In the genomic region with DNA sequence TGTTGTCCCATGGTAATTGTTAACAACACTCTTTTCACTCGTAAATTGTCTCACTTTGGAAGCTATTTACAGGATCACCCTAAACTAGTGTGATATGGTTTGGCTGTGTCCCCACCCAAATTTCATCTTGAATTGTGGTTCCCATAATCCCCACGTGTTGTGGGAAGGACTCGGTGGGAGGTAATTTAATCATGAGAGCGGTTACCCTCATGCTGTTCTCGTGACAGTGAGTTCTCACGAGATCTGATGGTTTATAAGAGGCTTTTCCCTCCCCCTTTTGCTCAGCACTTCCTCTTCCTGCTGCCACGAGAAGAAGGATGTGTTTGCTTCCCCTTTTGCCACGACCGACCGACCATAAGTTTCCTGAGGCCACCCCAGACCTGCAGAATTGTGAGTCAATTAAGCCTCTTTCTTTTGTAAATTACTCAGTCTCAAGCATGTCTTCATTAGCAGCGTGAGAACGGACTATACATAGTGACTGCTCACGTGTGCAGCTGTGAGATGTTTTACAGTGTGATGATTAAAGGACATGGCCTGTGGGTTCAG, we compare ENCODE assay signal across 1 cellular context.
TF ChIP-seq lines count a peak whose summit lies in the region.

No MANE protein-coding gene starts in this region.

TF ChIP-seq in HepG2, 621 proteins besides CTCF, POLR2A, EP300 and RAD21 (continued from another document and continues in another):
- no peak for TF ChIP-seq HNRNPH1 (optimal IDR thresholded peaks at IDR 0.05; ENCODE audit: low read depth, low read length)
- TF ChIP-seq ZNF232 (CRISPR knock-in tag; IDR thresholded peaks at IDR 0.05; ENCODE audit: borderline replicate concordance), result no peak
- no peak for TF ChIP-seq ZFY (CRISPR knock-in tag; IDR thresholded peaks at IDR 0.05)
- no peak for TF ChIP-seq ZNF383 (CRISPR knock-in tag; IDR thresholded peaks at IDR 0.05; ENCODE audit: borderline replicate concordance)
- TF ChIP-seq CENPX (CRISPR knock-in tag; IDR thresholded peaks at IDR 0.05), result no peak
- no peak for TF ChIP-seq ZNF550 (CRISPR knock-in tag; IDR thresholded peaks at IDR 0.05; ENCODE audit: borderline replicate concordance)
- no peak for TF ChIP-seq ZNF619 (CRISPR knock-in tag; IDR thresholded peaks at IDR 0.05)
- no peak for TF ChIP-seq ZNF136 (CRISPR knock-in tag; IDR thresholded peaks at IDR 0.05; ENCODE audit: low read depth)
- TF ChIP-seq, protein P1, sequence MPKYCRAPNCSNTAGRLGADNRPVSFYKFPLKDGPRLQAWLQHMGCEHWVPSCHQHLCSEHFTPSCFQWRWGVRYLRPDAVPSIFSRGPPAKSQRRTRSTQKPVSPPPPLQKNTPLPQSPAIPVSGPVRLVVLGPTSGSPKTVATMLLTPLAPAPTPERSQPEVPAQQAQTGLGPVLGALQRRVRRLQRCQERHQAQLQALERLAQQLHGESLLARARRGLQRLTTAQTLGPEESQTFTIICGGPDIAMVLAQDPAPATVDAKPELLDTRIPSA (CRISPR knock-in tag; IDR thresholded peaks at IDR 0.05; ENCODE audit: borderline replicate concordance), result no peak
- TF ChIP-seq ZNF558 (CRISPR knock-in tag; IDR thresholded peaks at IDR 0.05; ENCODE audit: borderline replicate concordance), result no peak
- no peak for TF ChIP-seq HES4 (CRISPR knock-in tag; IDR thresholded peaks at IDR 0.05; ENCODE audit: borderline replicate concordance)
- no peak for TF ChIP-seq FOXC1 (CRISPR knock-in tag; IDR thresholded peaks at IDR 0.05; ENCODE audit: borderline replicate concordance)
- no peak for TF ChIP-seq NRL (CRISPR knock-in tag; IDR thresholded peaks at IDR 0.05; ENCODE audit: borderline replicate concordance)
- TF ChIP-seq, protein P2, sequence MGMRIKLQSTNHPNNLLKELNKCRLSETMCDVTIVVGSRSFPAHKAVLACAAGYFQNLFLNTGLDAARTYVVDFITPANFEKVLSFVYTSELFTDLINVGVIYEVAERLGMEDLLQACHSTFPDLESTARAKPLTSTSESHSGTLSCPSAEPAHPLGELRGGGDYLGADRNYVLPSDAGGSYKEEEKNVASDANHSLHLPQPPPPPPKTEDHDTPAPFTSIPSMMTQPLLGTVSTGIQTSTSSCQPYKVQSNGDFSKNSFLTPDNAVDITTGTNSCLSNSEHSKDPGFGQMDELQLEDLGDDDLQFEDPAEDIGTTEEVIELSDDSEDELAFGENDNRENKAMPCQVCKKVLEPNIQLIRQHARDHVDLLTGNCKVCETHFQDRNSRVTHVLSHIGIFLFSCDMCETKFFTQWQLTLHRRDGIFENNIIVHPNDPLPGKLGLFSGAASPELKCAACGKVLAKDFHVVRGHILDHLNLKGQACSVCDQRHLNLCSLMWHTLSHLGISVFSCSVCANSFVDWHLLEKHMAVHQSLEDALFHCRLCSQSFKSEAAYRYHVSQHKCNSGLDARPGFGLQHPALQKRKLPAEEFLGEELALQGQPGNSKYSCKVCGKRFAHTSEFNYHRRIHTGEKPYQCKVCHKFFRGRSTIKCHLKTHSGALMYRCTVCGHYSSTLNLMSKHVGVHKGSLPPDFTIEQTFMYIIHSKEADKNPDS (CRISPR knock-in tag; IDR thresholded peaks at IDR 0.05), result no peak
- TF ChIP-seq PHB2 (IDR thresholded peaks at IDR 0.05; ENCODE audit: partially characterized antibody), result no peak
- TF ChIP-seq HOXA7 (CRISPR knock-in tag; IDR thresholded peaks at IDR 0.05), result no peak
- TF ChIP-seq, protein P3, sequence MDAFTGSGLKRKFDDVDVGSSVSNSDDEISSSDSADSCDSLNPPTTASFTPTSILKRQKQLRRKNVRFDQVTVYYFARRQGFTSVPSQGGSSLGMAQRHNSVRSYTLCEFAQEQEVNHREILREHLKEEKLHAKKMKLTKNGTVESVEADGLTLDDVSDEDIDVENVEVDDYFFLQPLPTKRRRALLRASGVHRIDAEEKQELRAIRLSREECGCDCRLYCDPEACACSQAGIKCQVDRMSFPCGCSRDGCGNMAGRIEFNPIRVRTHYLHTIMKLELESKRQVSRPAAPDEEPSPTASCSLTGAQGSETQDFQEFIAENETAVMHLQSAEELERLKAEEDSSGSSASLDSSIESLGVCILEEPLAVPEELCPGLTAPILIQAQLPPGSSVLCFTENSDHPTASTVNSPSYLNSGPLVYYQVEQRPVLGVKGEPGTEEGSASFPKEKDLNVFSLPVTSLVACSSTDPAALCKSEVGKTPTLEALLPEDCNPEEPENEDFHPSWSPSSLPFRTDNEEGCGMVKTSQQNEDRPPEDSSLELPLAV (CRISPR knock-in tag; conservative IDR thresholded peaks at IDR 0.05; ENCODE audit: low read depth), result no peak
- no peak for TF ChIP-seq GATAD2A (CRISPR knock-in tag; IDR thresholded peaks at IDR 0.05)
- TF ChIP-seq, protein P4, sequence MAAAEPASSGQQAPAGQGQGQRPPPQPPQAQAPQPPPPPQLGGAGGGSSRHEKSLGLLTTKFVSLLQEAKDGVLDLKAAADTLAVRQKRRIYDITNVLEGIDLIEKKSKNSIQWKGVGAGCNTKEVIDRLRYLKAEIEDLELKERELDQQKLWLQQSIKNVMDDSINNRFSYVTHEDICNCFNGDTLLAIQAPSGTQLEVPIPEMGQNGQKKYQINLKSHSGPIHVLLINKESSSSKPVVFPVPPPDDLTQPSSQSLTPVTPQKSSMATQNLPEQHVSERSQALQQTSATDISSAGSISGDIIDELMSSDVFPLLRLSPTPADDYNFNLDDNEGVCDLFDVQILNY (CRISPR knock-in tag; conservative IDR thresholded peaks at IDR 0.05), result no peak
- no peak for TF ChIP-seq DMAP1 (CRISPR knock-in tag; IDR thresholded peaks at IDR 0.05)
- TF ChIP-seq ZBTB38 (CRISPR knock-in tag; IDR thresholded peaks at IDR 0.05), result peak; percentile 25; the same call in 1 of the 2 replicates
- TF ChIP-seq, protein P5, sequence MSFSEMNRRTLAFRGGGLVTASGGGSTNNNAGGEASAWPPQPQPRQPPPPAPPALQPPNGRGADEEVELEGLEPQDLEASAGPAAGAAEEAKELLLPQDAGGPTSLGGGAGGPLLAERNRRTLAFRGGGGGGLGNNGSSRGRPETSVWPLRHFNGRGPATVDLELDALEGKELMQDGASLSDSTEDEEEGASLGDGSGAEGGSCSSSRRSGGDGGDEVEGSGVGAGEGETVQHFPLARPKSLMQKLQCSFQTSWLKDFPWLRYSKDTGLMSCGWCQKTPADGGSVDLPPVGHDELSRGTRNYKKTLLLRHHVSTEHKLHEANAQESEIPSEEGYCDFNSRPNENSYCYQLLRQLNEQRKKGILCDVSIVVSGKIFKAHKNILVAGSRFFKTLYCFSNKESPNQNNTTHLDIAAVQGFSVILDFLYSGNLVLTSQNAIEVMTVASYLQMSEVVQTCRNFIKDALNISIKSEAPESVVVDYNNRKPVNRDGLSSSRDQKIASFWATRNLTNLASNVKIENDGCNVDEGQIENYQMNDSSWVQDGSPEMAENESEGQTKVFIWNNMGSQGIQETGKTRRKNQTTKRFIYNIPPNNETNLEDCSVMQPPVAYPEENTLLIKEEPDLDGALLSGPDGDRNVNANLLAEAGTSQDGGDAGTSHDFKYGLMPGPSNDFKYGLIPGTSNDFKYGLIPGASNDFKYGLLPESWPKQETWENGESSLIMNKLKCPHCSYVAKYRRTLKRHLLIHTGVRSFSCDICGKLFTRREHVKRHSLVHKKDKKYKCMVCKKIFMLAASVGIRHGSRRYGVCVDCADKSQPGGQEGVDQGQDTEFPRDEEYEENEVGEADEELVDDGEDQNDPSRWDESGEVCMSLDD (CRISPR knock-in tag; IDR thresholded peaks at IDR 0.05; ENCODE audit: borderline replicate concordance), result no peak
- TF ChIP-seq, protein P6, sequence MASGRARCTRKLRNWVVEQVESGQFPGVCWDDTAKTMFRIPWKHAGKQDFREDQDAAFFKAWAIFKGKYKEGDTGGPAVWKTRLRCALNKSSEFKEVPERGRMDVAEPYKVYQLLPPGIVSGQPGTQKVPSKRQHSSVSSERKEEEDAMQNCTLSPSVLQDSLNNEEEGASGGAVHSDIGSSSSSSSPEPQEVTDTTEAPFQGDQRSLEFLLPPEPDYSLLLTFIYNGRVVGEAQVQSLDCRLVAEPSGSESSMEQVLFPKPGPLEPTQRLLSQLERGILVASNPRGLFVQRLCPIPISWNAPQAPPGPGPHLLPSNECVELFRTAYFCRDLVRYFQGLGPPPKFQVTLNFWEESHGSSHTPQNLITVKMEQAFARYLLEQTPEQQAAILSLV (CRISPR knock-in tag; IDR thresholded peaks at IDR 0.05; ENCODE audit: borderline replicate concordance), result no peak
- no peak for TF ChIP-seq FOXJ3 (CRISPR knock-in tag; IDR thresholded peaks at IDR 0.05; ENCODE audit: borderline replicate concordance)
- TF ChIP-seq, protein P7, sequence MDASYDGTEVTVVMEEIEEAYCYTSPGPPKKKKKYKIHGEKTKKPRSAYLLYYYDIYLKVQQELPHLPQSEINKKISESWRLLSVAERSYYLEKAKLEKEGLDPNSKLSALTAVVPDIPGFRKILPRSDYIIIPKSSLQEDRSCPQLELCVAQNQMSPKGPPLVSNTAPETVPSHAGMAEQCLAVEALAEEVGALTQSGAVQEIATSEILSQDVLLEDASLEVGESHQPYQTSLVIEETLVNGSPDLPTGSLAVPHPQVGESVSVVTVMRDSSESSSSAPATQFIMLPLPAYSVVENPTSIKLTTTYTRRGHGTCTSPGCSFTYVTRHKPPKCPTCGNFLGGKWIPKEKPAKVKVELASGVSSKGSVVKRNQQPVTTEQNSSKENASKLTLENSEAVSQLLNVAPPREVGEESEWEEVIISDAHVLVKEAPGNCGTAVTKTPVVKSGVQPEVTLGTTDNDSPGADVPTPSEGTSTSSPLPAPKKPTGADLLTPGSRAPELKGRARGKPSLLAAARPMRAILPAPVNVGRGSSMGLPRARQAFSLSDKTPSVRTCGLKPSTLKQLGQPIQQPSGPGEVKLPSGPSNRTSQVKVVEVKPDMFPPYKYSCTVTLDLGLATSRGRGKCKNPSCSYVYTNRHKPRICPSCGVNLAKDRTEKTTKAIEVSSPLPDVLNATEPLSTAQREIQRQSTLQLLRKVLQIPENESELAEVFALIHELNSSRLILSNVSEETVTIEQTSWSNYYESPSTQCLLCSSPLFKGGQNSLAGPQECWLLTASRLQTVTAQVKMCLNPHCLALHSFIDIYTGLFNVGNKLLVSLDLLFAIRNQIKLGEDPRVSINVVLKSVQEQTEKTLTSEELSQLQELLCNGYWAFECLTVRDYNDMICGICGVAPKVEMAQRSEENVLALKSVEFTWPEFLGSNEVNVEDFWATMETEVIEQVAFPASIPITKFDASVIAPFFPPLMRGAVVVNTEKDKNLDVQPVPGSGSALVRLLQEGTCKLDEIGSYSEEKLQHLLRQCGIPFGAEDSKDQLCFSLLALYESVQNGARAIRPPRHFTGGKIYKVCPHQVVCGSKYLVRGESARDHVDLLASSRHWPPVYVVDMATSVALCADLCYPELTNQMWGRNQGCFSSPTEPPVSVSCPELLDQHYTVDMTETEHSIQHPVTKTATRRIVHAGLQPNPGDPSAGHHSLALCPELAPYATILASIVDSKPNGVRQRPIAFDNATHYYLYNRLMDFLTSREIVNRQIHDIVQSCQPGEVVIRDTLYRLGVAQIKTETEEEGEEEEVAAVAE (CRISPR knock-in tag; IDR thresholded peaks at IDR 0.05; ENCODE audit: borderline replicate concordance), result 0 out of 2 replicates have a peak, but pooled peaks have one; percentile 18
- no peak for TF ChIP-seq ARNT2 (CRISPR knock-in tag; IDR thresholded peaks at IDR 0.05; ENCODE audit: low read depth)
- TF ChIP-seq ZNF678 (CRISPR knock-in tag; IDR thresholded peaks at IDR 0.05), result no peak
- no peak for TF ChIP-seq RARA (CRISPR knock-in tag; IDR thresholded peaks at IDR 0.05)
- TF ChIP-seq SIX1 (CRISPR knock-in tag; IDR thresholded peaks at IDR 0.05; ENCODE audit: borderline replicate concordance), result no peak
- TF ChIP-seq MAFF (IDR thresholded peaks at IDR 0.05; ENCODE audit: low read depth, low read length), result no peak
- TF ChIP-seq, protein P8, sequence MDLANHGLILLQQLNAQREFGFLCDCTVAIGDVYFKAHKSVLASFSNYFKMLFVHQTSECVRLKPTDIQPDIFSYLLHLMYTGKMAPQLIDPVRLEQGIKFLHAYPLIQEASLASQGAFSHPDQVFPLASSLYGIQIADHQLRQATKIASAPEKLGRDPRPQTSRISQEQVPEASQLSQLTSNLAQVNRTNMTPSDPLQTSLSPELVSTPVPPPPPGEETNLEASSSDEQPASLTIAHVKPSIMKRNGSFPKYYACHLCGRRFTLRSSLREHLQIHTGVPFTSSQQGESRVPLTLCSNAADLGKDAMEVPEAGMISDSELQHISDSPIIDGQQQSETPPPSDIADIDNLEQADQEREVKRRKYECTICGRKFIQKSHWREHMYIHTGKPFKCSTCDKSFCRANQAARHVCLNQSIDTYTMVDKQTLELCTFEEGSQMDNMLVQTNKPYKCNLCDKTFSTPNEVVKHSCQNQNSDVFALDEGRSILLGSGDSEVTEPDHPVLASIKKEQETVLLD (CRISPR knock-in tag; IDR thresholded peaks at IDR 0.05; ENCODE audit: low read depth), result 0 out of 2 replicates have a peak, but pooled peaks have one; percentile 14
- 0 out of 2 replicates have a peak, but pooled peaks have one; percentile 37 for TF ChIP-seq SP2 (CRISPR knock-in tag; IDR thresholded peaks at IDR 0.05)
- TF ChIP-seq ZFP62 (CRISPR knock-in tag; IDR thresholded peaks at IDR 0.05), result no peak
- no peak for TF ChIP-seq ZC3H4 (CRISPR knock-in tag; IDR thresholded peaks at IDR 0.05; ENCODE audit: borderline replicate concordance)
- TF ChIP-seq, protein P9, sequence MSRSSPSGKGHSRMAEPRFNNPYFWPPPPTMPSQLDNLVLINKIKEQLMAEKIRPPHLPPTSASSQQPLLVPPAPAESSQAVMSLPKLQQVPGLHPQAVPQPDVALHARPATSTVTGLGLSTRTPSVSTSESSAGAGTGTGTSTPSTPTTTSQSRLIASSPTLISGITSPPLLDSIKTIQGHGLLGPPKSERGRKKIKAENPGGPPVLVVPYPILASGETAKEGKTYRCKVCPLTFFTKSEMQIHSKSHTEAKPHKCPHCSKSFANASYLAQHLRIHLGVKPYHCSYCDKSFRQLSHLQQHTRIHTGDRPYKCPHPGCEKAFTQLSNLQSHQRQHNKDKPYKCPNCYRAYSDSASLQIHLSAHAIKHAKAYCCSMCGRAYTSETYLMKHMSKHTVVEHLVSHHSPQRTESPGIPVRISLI (CRISPR knock-in tag; IDR thresholded peaks at IDR 0.05; ENCODE audit: borderline replicate concordance), result no peak
- TF ChIP-seq ZNF430 (CRISPR knock-in tag; IDR thresholded peaks at IDR 0.05), result 0 out of 2 replicates have a peak, but pooled peaks have one; percentile 27
- TF ChIP-seq NAIF1 (CRISPR knock-in tag; IDR thresholded peaks at IDR 0.05; ENCODE audit: borderline replicate concordance), result no peak
- TF ChIP-seq U2AF2 (IDR thresholded peaks at IDR 0.05; ENCODE audit: low read depth, low read length), result no peak
- no peak for TF ChIP-seq ZFP82 (CRISPR knock-in tag; IDR thresholded peaks at IDR 0.05; ENCODE audit: borderline replicate concordance)
- TF ChIP-seq SNRNP70 (IDR thresholded peaks at IDR 0.05; ENCODE audit: low read depth, low read length), result no peak
- no peak for TF ChIP-seq ZNF557 (CRISPR knock-in tag; IDR thresholded peaks at IDR 0.05)
- TF ChIP-seq ZNF773 (CRISPR knock-in tag; IDR thresholded peaks at IDR 0.05; ENCODE audit: borderline replicate concordance), result no peak
